1 cellular context compared by ENCODE assay signal in the genomic region with DNA sequence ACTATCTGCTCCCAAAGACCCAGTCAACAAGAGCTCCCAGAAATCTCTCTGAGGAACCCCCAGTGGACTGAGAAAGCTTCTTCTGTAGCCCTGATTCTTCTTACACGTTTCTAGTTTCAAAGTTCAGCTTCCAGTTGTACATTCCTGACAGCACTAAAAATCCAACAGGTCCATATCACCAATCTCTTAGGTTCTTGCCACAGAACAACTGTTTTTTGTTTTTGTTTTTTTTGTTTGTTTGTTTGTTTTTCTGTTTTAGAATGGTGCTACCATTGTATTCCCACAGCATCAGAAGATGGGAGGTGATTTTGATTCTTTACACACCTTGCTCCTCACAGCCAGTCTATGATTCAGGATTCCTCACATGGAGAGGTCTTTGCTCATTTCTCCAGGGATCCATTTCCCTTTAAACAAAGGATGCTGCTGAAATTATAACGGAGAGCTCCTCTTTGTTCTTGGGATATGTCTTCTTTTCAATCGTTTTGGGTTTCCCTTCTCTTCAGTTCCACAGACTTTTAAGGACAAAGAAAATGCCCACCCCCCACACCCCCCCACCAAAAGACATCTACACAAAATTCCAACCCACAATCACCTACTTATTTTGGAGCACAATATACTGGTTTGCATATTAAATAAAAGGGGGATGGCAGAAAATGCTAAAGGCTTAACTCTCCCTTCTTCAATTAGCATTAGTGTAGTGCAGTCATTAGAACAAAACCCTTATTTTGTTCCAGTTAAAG.
TF ChIP-seq lines count a peak whose summit lies in the region.

No MANE protein-coding gene starts in this region.

TF ChIP-seq in IMR-90, 13 proteins besides CTCF, POLR2A, EP300 and RAD21:
- TF ChIP-seq, protein P1, sequence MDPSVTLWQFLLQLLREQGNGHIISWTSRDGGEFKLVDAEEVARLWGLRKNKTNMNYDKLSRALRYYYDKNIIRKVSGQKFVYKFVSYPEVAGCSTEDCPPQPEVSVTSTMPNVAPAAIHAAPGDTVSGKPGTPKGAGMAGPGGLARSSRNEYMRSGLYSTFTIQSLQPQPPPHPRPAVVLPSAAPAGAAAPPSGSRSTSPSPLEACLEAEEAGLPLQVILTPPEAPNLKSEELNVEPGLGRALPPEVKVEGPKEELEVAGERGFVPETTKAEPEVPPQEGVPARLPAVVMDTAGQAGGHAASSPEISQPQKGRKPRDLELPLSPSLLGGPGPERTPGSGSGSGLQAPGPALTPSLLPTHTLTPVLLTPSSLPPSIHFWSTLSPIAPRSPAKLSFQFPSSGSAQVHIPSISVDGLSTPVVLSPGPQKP (IDR thresholded peaks at IDR 0.05; ENCODE audit: borderline replicate concordance, low read depth, low read length): no peak
- no peak for TF ChIP-seq MAZ (IDR thresholded peaks at IDR 0.05; ENCODE audit: borderline replicate concordance, low read depth, low read length)
- no peak for TF ChIP-seq RCOR1 (IDR thresholded peaks at IDR 0.05; ENCODE audit: insufficient replicate concordance, low read length)
- no peak for TF ChIP-seq CHD1 (IDR thresholded peaks at IDR 0.05; ENCODE audit: low read depth, low read length)
- TF ChIP-seq MXI1 (IDR thresholded peaks at IDR 0.05; ENCODE audit: borderline replicate concordance, low read depth, low read length): no peak
- TF ChIP-seq BHLHE40 (IDR thresholded peaks at IDR 0.05; ENCODE audit: low read depth, low read length): no peak
- no peak for TF ChIP-seq NFE2L2 (IDR thresholded peaks at IDR 0.05; ENCODE audit: low read depth, low read length)
- TF ChIP-seq CEBPB (IDR thresholded peaks at IDR 0.05; ENCODE audit: low read depth, low read length): no peak
- TF ChIP-seq RFX5 (IDR thresholded peaks at IDR 0.05; ENCODE audit: low read depth, low read length): no peak
- TF ChIP-seq, protein P2, sequence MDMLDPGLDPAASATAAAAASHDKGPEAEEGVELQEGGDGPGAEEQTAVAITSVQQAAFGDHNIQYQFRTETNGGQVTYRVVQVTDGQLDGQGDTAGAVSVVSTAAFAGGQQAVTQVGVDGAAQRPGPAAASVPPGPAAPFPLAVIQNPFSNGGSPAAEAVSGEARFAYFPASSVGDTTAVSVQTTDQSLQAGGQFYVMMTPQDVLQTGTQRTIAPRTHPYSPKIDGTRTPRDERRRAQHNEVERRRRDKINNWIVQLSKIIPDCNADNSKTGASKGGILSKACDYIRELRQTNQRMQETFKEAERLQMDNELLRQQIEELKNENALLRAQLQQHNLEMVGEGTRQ (IDR thresholded peaks at IDR 0.05; ENCODE audit: low read depth, low read length): no peak
- no peak for TF ChIP-seq MAFK (IDR thresholded peaks at IDR 0.05; ENCODE audit: low read depth, low read length)
- no peak for TF ChIP-seq FOS (IDR thresholded peaks at IDR 0.05; ENCODE audit: low read depth, low read length)
- TF ChIP-seq SMC3 (IDR thresholded peaks at IDR 0.05; ENCODE audit: low read depth, low read length): no peak
